1 cellular context compared by ENCODE assay signal in the genomic region with DNA sequence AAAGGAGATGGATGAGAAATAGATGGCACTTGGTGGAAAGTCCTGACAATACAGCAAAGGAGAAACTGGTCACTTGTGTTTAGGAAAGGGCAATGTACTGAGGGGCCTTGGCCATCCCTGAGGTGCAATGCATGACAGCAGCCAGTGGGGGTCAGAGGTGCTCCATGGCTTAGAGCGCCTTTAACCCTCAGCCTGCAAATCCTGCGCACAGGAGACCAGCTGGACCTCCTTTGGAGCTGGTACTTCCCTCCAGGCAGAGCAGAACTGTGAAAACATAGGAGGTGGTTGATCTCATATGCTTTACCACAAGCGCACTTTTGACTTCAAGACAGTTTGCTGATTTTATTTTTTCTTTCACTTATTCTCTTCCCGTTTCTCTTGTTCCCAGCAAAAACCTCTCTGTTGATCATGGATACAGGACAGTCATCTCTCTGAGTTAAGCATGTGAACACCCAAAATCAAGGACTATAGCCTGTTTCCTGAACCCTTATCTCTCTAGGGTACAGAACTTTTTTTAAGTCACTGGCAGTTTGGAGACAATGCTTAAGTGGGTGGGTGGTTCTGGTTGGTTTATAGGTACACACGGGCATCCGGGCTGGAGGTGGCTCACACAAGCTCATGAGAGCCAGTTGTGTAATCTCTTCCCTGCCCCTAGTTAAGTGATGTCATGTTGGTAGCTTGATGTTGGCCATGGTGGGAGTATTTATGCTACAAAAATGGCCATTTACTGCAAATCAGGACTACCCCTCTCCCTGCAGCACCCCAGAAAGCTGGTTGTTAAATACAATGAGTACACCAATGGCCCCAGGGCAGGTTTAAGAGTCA.
A peak's percentile ranks its signal among the peaks of the same experiment; 100 is the strongest.
TF ChIP-seq lines count a peak whose summit lies in the region.

No MANE protein-coding gene starts in this region.

TF ChIP-seq in K562, 482 proteins besides CTCF, POLR2A, EP300 and RAD21 (continued from another document):
- TF ChIP-seq, protein P1, sequence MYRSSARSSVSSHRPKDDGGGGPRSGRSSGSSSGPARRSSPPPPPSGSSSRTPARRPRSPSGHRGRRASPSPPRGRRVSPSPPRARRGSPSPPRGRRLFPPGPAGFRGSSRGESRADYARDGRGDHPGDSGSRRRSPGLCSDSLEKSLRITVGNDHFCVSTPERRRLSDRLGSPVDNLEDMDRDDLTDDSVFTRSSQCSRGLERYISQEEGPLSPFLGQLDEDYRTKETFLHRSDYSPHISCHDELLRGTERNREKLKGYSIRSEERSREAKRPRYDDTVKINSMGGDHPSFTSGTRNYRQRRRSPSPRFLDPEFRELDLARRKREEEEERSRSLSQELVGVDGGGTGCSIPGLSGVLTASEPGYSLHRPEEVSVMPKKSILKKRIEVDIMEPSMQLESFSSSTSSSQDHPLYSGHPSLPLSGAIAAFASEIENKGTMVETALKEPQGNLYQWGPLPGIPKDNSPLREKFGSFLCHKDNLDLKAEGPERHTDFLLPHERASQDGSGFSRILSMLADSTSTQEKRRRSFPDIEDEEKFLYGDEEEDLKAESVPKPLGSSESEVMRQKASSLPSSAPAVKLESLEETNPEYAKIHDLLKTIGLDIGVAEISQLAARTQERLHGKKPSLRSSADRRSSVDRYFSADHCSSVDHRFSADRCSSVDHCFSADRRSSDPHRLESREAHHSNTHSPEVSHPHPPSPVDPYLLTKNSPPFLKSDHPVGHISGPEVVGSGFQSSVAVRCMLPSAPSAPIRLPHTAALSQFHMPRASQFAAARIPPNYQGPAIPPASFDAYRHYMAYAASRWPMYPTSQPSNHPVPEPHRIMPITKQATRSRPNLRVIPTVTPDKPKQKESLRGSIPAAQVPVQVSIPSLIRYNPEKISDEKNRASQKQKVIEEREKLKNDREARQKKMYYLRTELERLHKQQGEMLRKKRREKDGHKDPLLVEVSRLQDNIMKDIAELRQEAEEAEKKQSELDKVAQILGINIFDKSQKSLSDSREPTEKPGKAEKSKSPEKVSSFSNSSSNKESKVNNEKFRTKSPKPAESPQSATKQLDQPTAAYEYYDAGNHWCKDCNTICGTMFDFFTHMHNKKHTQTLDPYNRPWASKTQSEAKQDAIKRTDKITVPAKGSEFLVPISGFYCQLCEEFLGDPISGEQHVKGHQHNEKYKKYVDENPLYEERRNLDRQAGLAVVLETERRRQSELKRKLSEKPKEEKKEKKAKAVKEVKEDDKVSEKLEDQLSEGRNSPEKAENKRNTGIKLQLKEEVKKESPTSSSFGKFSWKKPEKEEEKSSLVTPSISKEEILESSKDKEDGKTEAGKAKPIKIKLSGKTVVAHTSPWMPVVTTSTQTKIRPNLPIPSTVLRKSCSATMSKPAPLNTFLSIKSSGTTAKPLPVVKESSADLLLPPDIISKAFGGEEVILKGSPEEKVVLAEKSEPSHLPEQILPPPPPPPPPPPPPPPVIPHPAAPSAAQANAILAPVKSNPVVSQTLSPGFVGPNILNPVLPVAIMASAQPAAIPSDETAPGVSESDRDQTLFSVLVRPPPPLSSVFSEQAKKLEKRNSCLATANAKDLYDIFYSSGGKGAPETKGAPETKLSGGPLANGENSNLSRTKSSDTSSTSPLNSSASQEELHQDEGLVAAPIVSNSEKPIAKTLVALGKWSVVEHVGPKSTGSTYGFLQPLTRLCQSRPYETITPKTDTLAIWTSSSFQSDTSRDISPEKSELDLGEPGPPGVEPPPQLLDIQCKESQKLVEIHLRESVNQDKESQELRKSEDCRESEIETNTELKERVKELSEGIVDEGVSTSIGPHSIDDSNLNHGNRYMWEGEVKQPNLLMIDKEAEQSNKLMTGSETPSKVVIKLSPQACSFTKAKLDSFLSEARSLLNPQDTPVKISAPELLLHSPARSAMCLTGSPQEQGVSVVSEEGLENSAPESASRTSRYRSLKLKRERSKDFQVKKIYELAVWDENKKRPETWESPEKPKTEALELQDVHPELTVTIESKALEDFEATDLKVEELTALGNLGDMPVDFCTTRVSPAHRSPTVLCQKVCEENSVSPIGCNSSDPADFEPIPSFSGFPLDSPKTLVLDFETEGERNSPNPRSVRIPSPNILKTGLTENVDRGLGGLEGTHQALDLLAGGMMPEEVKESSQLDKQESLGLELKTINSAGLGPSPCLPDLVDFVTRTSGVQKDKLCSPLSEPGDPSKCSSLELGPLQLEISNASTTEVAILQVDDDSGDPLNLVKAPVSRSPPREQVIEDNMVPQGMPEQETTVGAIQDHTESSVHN (IDR thresholded peaks at IDR 0.05; ENCODE audit: borderline replicate concordance in 1 of 2, low read depth in 1 of 2) = no peak
- TF ChIP-seq ELF4 (CRISPR knock-in tag; IDR thresholded peaks at IDR 0.05) (no peak), RHOXF2B (CRISPR knock-in tag; conservative IDR thresholded peaks at IDR 0.05) (no peak), ZFP36 (IDR thresholded peaks at IDR 0.05; ENCODE audit: low read depth, low read length, partially characterized antibody) (peak; percentile 29), NFE2 (IDR thresholded peaks at IDR 0.05; ENCODE audit: low read depth) (no peak), ZNF75A (CRISPR knock-in tag; IDR thresholded peaks at IDR 0.05) (no peak), ZNF507 (tag; conservative IDR thresholded peaks at IDR 0.05) (no peak), SMAD1 (IDR thresholded peaks at IDR 0.05; ENCODE audit: low read depth, low read length, partially characterized antibody) (no peak), CEBPZ (IDR thresholded peaks at IDR 0.05; ENCODE audit: borderline replicate concordance, low read depth, low read length) (no peak), MYNN (IDR thresholded peaks at IDR 0.05) (no peak), MYNN (CRISPR knock-in tag; IDR thresholded peaks at IDR 0.05) (no peak), MLX (CRISPR knock-in tag; conservative IDR thresholded peaks at IDR 0.05) (no peak), ZFX (CRISPR knock-in tag; IDR thresholded peaks at IDR 0.05) (no peak), MTA3 (IDR thresholded peaks at IDR 0.05; ENCODE audit: borderline replicate concordance) (0 out of 2 replicates have a peak, but pooled peaks have one; percentile 28)
